ENCODE assay signal across 16 cellular contexts in the genomic region with DNA sequence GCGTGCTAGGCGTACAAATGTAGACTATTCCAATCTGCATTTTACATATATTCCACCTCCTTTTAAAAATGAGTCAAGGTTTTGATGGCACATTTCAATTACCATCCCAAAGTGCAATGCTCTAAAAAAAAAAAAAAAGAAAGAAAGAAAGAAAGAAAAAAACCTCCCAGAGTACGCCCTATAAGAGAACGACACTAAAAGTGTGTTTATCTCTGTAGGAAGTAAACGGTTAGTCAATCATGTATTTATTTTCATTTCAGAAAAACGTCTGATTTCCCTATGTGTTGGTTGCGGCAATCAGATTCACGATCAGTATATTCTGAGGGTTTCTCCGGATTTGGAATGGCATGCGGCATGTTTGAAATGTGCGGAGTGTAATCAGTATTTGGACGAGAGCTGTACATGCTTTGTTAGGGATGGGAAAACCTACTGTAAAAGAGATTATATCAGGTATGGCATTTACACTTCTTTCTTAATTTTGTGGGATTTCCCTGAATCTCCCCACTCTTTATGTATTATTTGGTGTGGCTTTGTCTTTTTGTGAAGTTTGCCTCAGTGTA. TPM values are rescaled to one million over a fixed set of nuclear protein-coding genes. Genes with fewer than 3 reads are reported as not detected.
DNase-seq lines count a peak whose midpoint lies in the region; ATAC-seq lines count a peak whose summit lies in the region.
"Had no signal": no experiment of that assay in that cellular context is flagged by ENCODE, and none has a peak within 500 bp of the region (broad histone marks: within the 10 kb centered on the region; RNA-seq: fewer than 3 reads in every experiment).

No MANE protein-coding gene starts in this region.

- H3K27ac ChIP-seq in SJCRH30 (no peak overlapping the region), iPS-18a (ENCODE audit: low read length) (no peak overlapping the region), stomach smooth muscle (ENCODE audit: low read length) (peak overlapping the region; percentile 96)
- H3K27ac ChIP-seq: suprapubic skin, VCaP had no signal

- no peaks in the 10 kb centered on the region for H3K9me3 ChIP-seq in SJCRH30 (replicated peaks)
- H3K9me3 ChIP-seq in iPS-18a (ENCODE audit: control insufficient read depth, low read depth, low read length): no peaks in the 10 kb centered on the region
- H3K9me3 ChIP-seq in stomach smooth muscle (ENCODE audit: control insufficient read depth in 2 of 2, low read length in 2 of 2): no peaks in the 10 kb centered on the region
- H3K9me3 ChIP-seq: suprapubic skin had no signal

- ATAC-seq in left lobe of liver (no peak), HG02852 (IDR thresholded peaks at IDR 0.05; ENCODE audit: unreplicated experiment) (no peak)
- ATAC-seq: CD8-positive, alpha-beta T cell had no signal

- H3K36me3 ChIP-seq in SJCRH30: no peaks in the 10 kb centered on the region
- no peaks in the 10 kb centered on the region for H3K36me3 ChIP-seq in iPS-18a (ENCODE audit: control insufficient read depth, low read depth, low read length)
- peaks cover 2 to 3% of the 10 kb centered on the region in 2 donors for H3K36me3 ChIP-seq in stomach smooth muscle (ENCODE audit: control insufficient read depth in 2 of 2, insufficient read depth in 2 of 2, low read length in 2 of 2)
- H3K36me3 ChIP-seq: suprapubic skin had no signal

- H3K27me3 ChIP-seq in SJCRH30 (no peaks in the 10 kb centered on the region), iPS-18a (ENCODE audit: control insufficient read depth, insufficient read depth, low read length) (peaks cover 97% of the 10 kb centered on the region), stomach smooth muscle (ENCODE audit: control insufficient read depth in 1 of 2, insufficient read depth in 2 of 2, low read length in 2 of 2) (no peaks in the 10 kb centered on the region)

- H3K4me1 ChIP-seq in SJCRH30: peaks cover 4% of the 10 kb centered on the region
- H3K4me1 ChIP-seq in iPS-18a (ENCODE audit: control insufficient read depth, low read depth, low read length): peaks cover 67% of the 10 kb centered on the region
- peaks cover 19% of the 10 kb centered on the region for H3K4me1 ChIP-seq in stomach smooth muscle (ENCODE audit: control insufficient read depth, insufficient read depth, low read length)

- no peak overlapping the region for H3K9ac ChIP-seq in iPS-18a (ENCODE audit: low read length)
- peak overlapping the region; percentile 86 to 97 for H3K9ac ChIP-seq in stomach smooth muscle (ENCODE audit: low read length in 2 of 2)

- DNase-seq in NCI-H1417 (lab: John Stamatoyannopoulos, UW): peak in 2 of 3 experiments; percentile 46 to 70
- DNase-seq in NCI-H1417 treated with DMSO at 0.1 percent for 48 hours (lab: John Stamatoyannopoulos, UW): no peak
- DNase-seq in SJCRH30: peak in 1 of 2 experiments; percentile 26
- DNase-seq in left lobe of liver (ENCODE audit: low spot score): no peak
- DNase-seq in GF-D8 (lab: John Stamatoyannopoulos, UW): no peak
- DNase-seq: 8988T; activated CD8-positive, alpha-beta memory T cell treated with anti-CD3 and anti-CD28 coated beads, Interleukin-2, amount 50 U/mL, for 48 hours; CD8-positive, alpha-beta T cell; kidney glomerular epithelial cell; NCI-H524 treated with DMSO at 0.1 percent for 48 hours had no signal

- H3K4me3 ChIP-seq in SJCRH30: peak overlapping the region; percentile 69
- peak overlapping the region; percentile 70 for H3K4me3 ChIP-seq in iPS-18a (ENCODE audit: low read length)
- H3K4me3 ChIP-seq in stomach smooth muscle (ENCODE audit: low read length in 2 of 2): peak overlapping the region; percentile 91 to 99

RNA-seq across cellular contexts. Expression of a gene that starts 1.1 kb away (rescaled TPM):
- 2.5 and 2.8 TPM in 2 replicates for total RNA-seq in SJCRH30 (2014; rRNA removed; shearing (Covaris generic))
- total RNA-seq in left lobe of liver: not detected
- total RNA-seq: CD8-positive, alpha-beta T cell; fibroblast of lung had no signal

Comparison
In these comparisons a context has a peak if more than half of its experiments do, and no peak if none do; other contexts are left out.
1. DNase-seq: peak in NCI-H1417 (2 of 3); none in NCI-H1417 treated with DMSO at 0.1 percent for 48 hours (single experiment), left lobe of liver (single experiment) and GF-D8 (single experiment).
2. Peak in every context shown above with its lines, with median percentiles within 50 percentile points of each other: H3K4me3 ChIP-seq.